ENCODE assay signal across 9 cellular contexts in genomic region chr18:906416-907170, GRCh38. TPM values are rescaled to one million over a fixed set of nuclear protein-coding genes. Genes with fewer than 3 reads are reported as not detected.
DNase-seq lines count a peak whose midpoint lies in the region; ATAC-seq and TF ChIP-seq lines count a peak whose summit lies in the region.
"Had no signal": no experiment of that assay in that cellular context is flagged by ENCODE, and none has a peak within 500 bp of the region (broad histone marks: within the 10 kb centered on the region; RNA-seq: fewer than 3 reads in every experiment).

No MANE protein-coding gene starts in this region.

- H3K36me3 Mint-ChIP-seq in T-helper 17 cell (ENCODE audit: low read depth): peaks cover 8% of the 10 kb centered on the region

- H3K27ac ChIP-seq in heart right ventricle (no peak overlapping the region), upper lobe of right lung (no peak overlapping the region)

- no peaks in the 10 kb centered on the region for H3K36me3 ChIP-seq in heart right ventricle
- no peaks in the 10 kb centered on the region for H3K36me3 ChIP-seq in upper lobe of right lung

- H3K4me1 ChIP-seq in heart right ventricle: peaks cover 18 to 50% (median 41%) of the 10 kb centered on the region in 9 donors
- peaks cover 28% of the 10 kb centered on the region for H3K4me1 ChIP-seq in upper lobe of right lung

- DNase-seq in heart right ventricle (no peak), Right ventricle myocardium superior (no peak), T-helper 17 cell (no peak), iPS-NIHi7 (ENCODE audit: extremely low spot score) (peak; percentile 38), upper lobe of right lung (no peak), inferior parietal cortex (ENCODE audit: extremely low spot score) (no peak), T-helper 9 cell (no peak)
- DNase-seq in effector CD8-positive, alpha-beta T cell (lab: John Stamatoyannopoulos, UW): no peak

- no peak overlapping the region for H3K27ac Mint-ChIP-seq in T-helper 17 cell

- peaks cover 81% of the 10 kb centered on the region for H3K27me3 Mint-ChIP-seq in T-helper 17 cell

- H3K4me3 Mint-ChIP-seq in T-helper 17 cell: peak overlapping the region; percentile 82

- 1% methylated on average over 50 of the region's 50 CpGs for WGBS in heart right ventricle, 2 donors

- peak in 1 of 8 donors; percentile 22 for ATAC-seq in heart right ventricle
- ATAC-seq in Right ventricle myocardium superior (ENCODE audit: poor library complexity): no peak
- ATAC-seq in T-helper 17 cell: no peak
- ATAC-seq in upper lobe of right lung: no peak

- no peaks in the 10 kb centered on the region for H3K9me3 ChIP-seq in heart right ventricle
- H3K9me3 ChIP-seq in T-helper 17 cell (ENCODE audit: control insufficient read depth, low read length, poor library complexity, severe bottlenecking): no peaks in the 10 kb centered on the region
- H3K9me3 ChIP-seq in upper lobe of right lung: no peaks in the 10 kb centered on the region

- TF ChIP-seq CTCF in heart right ventricle (IDR thresholded peaks at IDR 0.05) (no peak), upper lobe of right lung (IDR thresholded peaks at IDR 0.05) (no peak)

- H3K4me3 ChIP-seq in heart right ventricle (peak overlapping the region; percentile 12 to 62 (median 48)), upper lobe of right lung (peak overlapping the region; percentile 48)

- intact Hi-C loops in heart right ventricle (cut with DNase I): no loop called here
- intact Hi-C loops in Right ventricle myocardium superior (cut with DNase I): no loop called here
- intact Hi-C loops in upper lobe of right lung (cut with DNase I): no loop called here

- peaks cover 6% of the 10 kb centered on the region for H3K4me1 Mint-ChIP-seq in T-helper 17 cell

- H3K27me3 ChIP-seq in heart right ventricle (peaks cover 55 to 100% (median 98%) of the 10 kb centered on the region in 7 donors), upper lobe of right lung (peaks cover 97% of the 10 kb centered on the region)

RNA-seq across cellular contexts. Expression of gene ADCYAP1, which starts 1.9 kb away (rescaled TPM):
- total RNA-seq in heart right ventricle: 1 to 10 TPM in 1 of 10 donors, under 1 TPM in 7, not detected in 2; 0.09 to 2.7 (median 0.17) TPM
- polyA plus RNA-seq in heart right ventricle: under 1 TPM; 0.13 to 0.29 TPM
- total RNA-seq in Right ventricle myocardium superior: not detected
- not detected for total RNA-seq in T-helper 17 cell
- total RNA-seq in upper lobe of right lung: 1.5 TPM
- total RNA-seq: lung microvascular endothelial cell had no signal
